ENCODE assay signal across 27 cellular contexts in the genomic region with DNA sequence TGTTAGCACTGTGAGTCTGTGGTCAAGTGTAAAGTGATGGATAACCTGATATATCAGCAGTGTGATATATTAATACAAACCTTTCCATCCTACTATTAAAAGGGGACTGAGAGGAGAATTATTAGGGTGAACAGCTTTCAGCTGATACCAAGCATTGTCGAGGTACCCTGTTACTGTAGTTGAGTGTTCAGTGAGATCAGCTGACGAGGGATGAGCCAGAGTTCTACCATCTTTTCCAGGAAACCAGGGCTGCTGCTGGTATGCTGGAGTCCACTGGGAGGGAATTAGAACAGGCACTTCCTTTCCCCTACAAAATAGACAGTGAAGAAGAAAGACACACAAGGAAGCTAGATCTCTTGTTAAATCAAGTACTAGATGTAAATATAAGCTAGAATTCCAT. TPM values are rescaled to one million over a fixed set of nuclear protein-coding genes. Genes with fewer than 3 reads are reported as not detected.
DNase-seq lines count a peak whose midpoint lies in the region; ATAC-seq and TF ChIP-seq lines count a peak whose summit lies in the region.
"Had no signal": no experiment of that assay in that cellular context is flagged by ENCODE, and none has a peak within 500 bp of the region (broad histone marks: within the 10 kb centered on the region; RNA-seq: fewer than 3 reads in every experiment).

No MANE protein-coding gene starts in this region.

- TF ChIP-seq POLR2A in right lobe of liver (IDR thresholded peaks at IDR 0.05) (no peak), esophagus muscularis mucosa (IDR thresholded peaks at IDR 0.05; ENCODE audit: low read depth) (no peak), upper lobe of left lung (IDR thresholded peaks at IDR 0.05) (no peak)

- H3K36me3 Mint-ChIP-seq in T-helper 1 cell treated with Interleukin-12 subunit alpha and Interleukin-12 subunit beta and Interleukin-4 antibody, amounts not matched to agents 30 μg/mL and 1 μg/mL, for 36 hours (ENCODE audit: low read depth): peaks cover 68% of the 10 kb centered on the region

- intact Hi-C loops in right lobe of liver (cut with DNase I) (no loop called here), esophagus muscularis mucosa (cut with DNase I) (no loop called here)

- peak overlapping the region; percentile 94 for H3K27ac Mint-ChIP-seq in T-helper 1 cell treated with Interleukin-12 subunit alpha and Interleukin-12 subunit beta and Interleukin-4 antibody, amounts not matched to agents 30 μg/mL and 1 μg/mL, for 36 hours
- H3K27ac Mint-ChIP-seq: nephron progenitor cell had no signal

- peaks cover 5% of the 10 kb centered on the region for H3K9me3 Mint-ChIP-seq in T-helper 1 cell treated with Interleukin-12 subunit alpha and Interleukin-12 subunit beta and Interleukin-4 antibody, amounts not matched to agents 30 μg/mL and 1 μg/mL, for 36 hours

- H3K4me3 ChIP-seq in liver (ENCODE audit: low read depth in 1 of 3, low read length in 3 of 3) (no peak overlapping the region), right lobe of liver (no peak overlapping the region), esophagus muscularis mucosa (no peak overlapping the region), upper lobe of left lung (peak overlapping the region in 1 of 4 donors; percentile 4)
- H3K4me3 ChIP-seq: breast epithelium had no signal

- TF ChIP-seq CTCF in liver (IDR thresholded peaks at IDR 0.05; ENCODE audit: low read depth, low read length, missing input control): no peak
- TF ChIP-seq CTCF in right lobe of liver (IDR thresholded peaks at IDR 0.05): no peak
- no peak for TF ChIP-seq CTCF in esophagus muscularis mucosa (IDR thresholded peaks at IDR 0.05)
- TF ChIP-seq CTCF in upper lobe of left lung (IDR thresholded peaks at IDR 0.05): no peak

- H3K36me3 ChIP-seq in liver (ENCODE audit: control insufficient read depth in 4 of 4, insufficient read depth in 3 of 4, low read depth in 1 of 4, low read length in 3 of 4) (no peaks in the 10 kb centered on the region), right lobe of liver (no peaks in the 10 kb centered on the region), esophagus muscularis mucosa (no peaks in the 10 kb centered on the region), upper lobe of left lung (no peaks in the 10 kb centered on the region)
- H3K36me3 ChIP-seq: breast epithelium had no signal

- peak overlapping the region; percentile 79 for H3K4me3 Mint-ChIP-seq in T-helper 1 cell treated with Interleukin-12 subunit alpha and Interleukin-12 subunit beta and Interleukin-4 antibody, amounts not matched to agents 30 μg/mL and 1 μg/mL, for 36 hours
- H3K4me3 Mint-ChIP-seq: nephron progenitor cell had no signal

- no peaks in the 10 kb centered on the region for H3K27me3 ChIP-seq in liver (ENCODE audit: control insufficient read depth in 4 of 4, insufficient read depth in 4 of 4, low read length in 3 of 4)
- H3K27me3 ChIP-seq in right lobe of liver: no peaks in the 10 kb centered on the region
- H3K27me3 ChIP-seq in esophagus muscularis mucosa: peaks cover 0 to 6% (median 0%) of the 10 kb centered on the region in 4 donors
- H3K27me3 ChIP-seq in upper lobe of left lung: no peaks in the 10 kb centered on the region

- H3K4me1 ChIP-seq in liver (ENCODE audit: control insufficient read depth in 4 of 4, insufficient read depth in 4 of 4, low read length in 3 of 4) (no peaks in the 10 kb centered on the region), right lobe of liver (no peaks in the 10 kb centered on the region), esophagus muscularis mucosa (no peaks in the 10 kb centered on the region), upper lobe of left lung (no peaks in the 10 kb centered on the region)
- H3K4me1 ChIP-seq: breast epithelium had no signal

- no peaks in the 10 kb centered on the region for H3K9me3 ChIP-seq in liver (ENCODE audit: control insufficient read depth in 4 of 4, low read length in 3 of 4)
- no peaks in the 10 kb centered on the region for H3K9me3 ChIP-seq in right lobe of liver
- no peaks in the 10 kb centered on the region for H3K9me3 ChIP-seq in esophagus muscularis mucosa
- H3K9me3 ChIP-seq in upper lobe of left lung: no peaks in the 10 kb centered on the region
- H3K9me3 ChIP-seq: breast epithelium had no signal

- TF ChIP-seq EP300 in esophagus muscularis mucosa (IDR thresholded peaks at IDR 0.05) (no peak), upper lobe of left lung (IDR thresholded peaks at IDR 0.05) (no peak)

- DNase-seq in T-helper 1 cell: no peak
- DNase-seq in right lobe of liver: no peak
- DNase-seq in esophagus muscularis mucosa (ENCODE audit: extremely low spot score): peak; percentile 39
- DNase-seq in upper lobe of left lung: no peak
- no peak for DNase-seq in stimulated activated CD4-positive, alpha-beta T cell treated with anti-CD3 and anti-CD28 coated beads, Interleukin-4, amount 100 ng/mL, for 4 hours
- no peak for DNase-seq in AG08396 (ENCODE audit: low spot score)
- DNase-seq: activated CD8-positive, alpha-beta memory T cell treated with anti-CD3 and anti-CD28 coated beads, Interleukin-2, amount 50 U/mL, for 4 hours; activated naive CD4-positive, alpha-beta T cell treated with Interleukin-2 at 50 U/mL for 16 hours; C1 segment of cervical spinal cord; hippocampal formation; Kasumi-1; mammary epithelial cell; MV-4-11; NCI-H1436 treated with DMSO at 0.1 percent for 48 hours; NCI-H226; nephron progenitor cell; SHP77; stimulated activated naive CD4-positive, alpha-beta T cell had no signal

- no peaks in the 10 kb centered on the region for H3K27me3 Mint-ChIP-seq in T-helper 1 cell treated with Interleukin-12 subunit alpha and Interleukin-12 subunit beta and Interleukin-4 antibody, amounts not matched to agents 30 μg/mL and 1 μg/mL, for 36 hours (ENCODE audit: low read depth)

- peaks cover 81% of the 10 kb centered on the region for H3K4me1 Mint-ChIP-seq in T-helper 1 cell treated with Interleukin-12 subunit alpha and Interleukin-12 subunit beta and Interleukin-4 antibody, amounts not matched to agents 30 μg/mL and 1 μg/mL, for 36 hours (ENCODE audit: low read depth)
- H3K4me1 Mint-ChIP-seq: nephron progenitor cell had no signal

- ATAC-seq in right lobe of liver (no peak), upper lobe of left lung (ENCODE audit: low FRiP score in 2 of 2) (no peak)
- ATAC-seq: HCT116, HepG2, Panc1 had no signal

- peak overlapping the region in 1 of 2 donors; percentile 14 for H3K9ac ChIP-seq in liver (ENCODE audit: low read depth in 1 of 2, low read length in 2 of 2)

- WGBS in liver: 80% methylated on average over 2 of the region's 2 CpGs
- WGBS in right lobe of liver (ENCODE audit: insufficient coverage, low coverage, low lambda C conversion rate, missing lambda C conversion rate): 56% methylated on average over 2 of the region's 2 CpGs
- 81% methylated on average over 2 of the region's 2 CpGs for WGBS in esophagus muscularis mucosa
- 85% methylated on average over 2 of the region's 2 CpGs for WGBS in upper lobe of left lung, 2 donors

- TF ChIP-seq RAD21 in liver (IDR thresholded peaks at IDR 0.05): no peak

- H3K27ac ChIP-seq in liver (ENCODE audit: low read depth in 1 of 2, low read length in 2 of 2) (peak overlapping the region; percentile 23 to 41), right lobe of liver (peak overlapping the region in 1 of 3 donors; percentile 18), esophagus muscularis mucosa (replicated peaks in 1 of 4) (no peak overlapping the region), upper lobe of left lung (peak overlapping the region in 3 of 4 donors; percentile 36 to 76 (median 56))
- H3K27ac ChIP-seq: 22Rv1, breast epithelium had no signal

TF ChIP-seq in liver, 16 proteins besides CTCF, POLR2A, EP300 and RAD21:
- no peak for TF ChIP-seq GABPA (IDR thresholded peaks at IDR 0.05 in 1 of 2, conservative IDR thresholded peaks at IDR 0.05 in 1 of 2)
TF ChIP-seq in liver: peak in this region for 0.

RNA-seq across cellular contexts. Expression of a gene that starts 0.4 kb away (rescaled TPM):
- total RNA-seq in liver (1 to 10 TPM; 2.1 to 7.3 TPM), right lobe of liver (1 to 10 TPM in 2 of 6 experiments, under 1 TPM in 4; 0.22 to 2.7 (median 0.67) TPM), esophagus muscularis mucosa (10 to 100 TPM in 1 of 4 donors, under 1 TPM in 3; 0.42 to 11.3 (median 0.58) TPM), upper lobe of left lung (10 to 100 TPM in 3 of 6 donors, 1 to 10 TPM in 3; 8.0 to 16.3 (median 10.9) TPM)
- under 1 TPM; 0.14 to 0.63 TPM for polyA plus RNA-seq in liver
- total RNA-seq: HepG2, mammary epithelial cell, osteocyte, temporal lobe had no signal
- polyA plus RNA-seq: mammary epithelial cell had no signal

RNA-seq across cellular contexts. Expression of a gene that starts 49.7 kb away (rescaled TPM):
- total RNA-seq in liver: not detected
- polyA plus RNA-seq in liver: not detected
- total RNA-seq in right lobe of liver: not detected
- not detected for total RNA-seq in esophagus muscularis mucosa
- total RNA-seq in upper lobe of left lung: not detected
- total RNA-seq: breast epithelium, HepG2, osteocyte had no signal
- polyA plus RNA-seq: HepG2, mammary epithelial cell had no signal

Comparison
In these comparisons a context has a peak if more than half of its experiments do, and no peak if none do; other contexts are left out.
1. H3K27ac ChIP-seq: peak in liver (2 of 2) and upper lobe of left lung (3 of 4); none in esophagus muscularis mucosa (0 of 4).